1 cellular context compared by ENCODE assay signal in the genomic region with DNA sequence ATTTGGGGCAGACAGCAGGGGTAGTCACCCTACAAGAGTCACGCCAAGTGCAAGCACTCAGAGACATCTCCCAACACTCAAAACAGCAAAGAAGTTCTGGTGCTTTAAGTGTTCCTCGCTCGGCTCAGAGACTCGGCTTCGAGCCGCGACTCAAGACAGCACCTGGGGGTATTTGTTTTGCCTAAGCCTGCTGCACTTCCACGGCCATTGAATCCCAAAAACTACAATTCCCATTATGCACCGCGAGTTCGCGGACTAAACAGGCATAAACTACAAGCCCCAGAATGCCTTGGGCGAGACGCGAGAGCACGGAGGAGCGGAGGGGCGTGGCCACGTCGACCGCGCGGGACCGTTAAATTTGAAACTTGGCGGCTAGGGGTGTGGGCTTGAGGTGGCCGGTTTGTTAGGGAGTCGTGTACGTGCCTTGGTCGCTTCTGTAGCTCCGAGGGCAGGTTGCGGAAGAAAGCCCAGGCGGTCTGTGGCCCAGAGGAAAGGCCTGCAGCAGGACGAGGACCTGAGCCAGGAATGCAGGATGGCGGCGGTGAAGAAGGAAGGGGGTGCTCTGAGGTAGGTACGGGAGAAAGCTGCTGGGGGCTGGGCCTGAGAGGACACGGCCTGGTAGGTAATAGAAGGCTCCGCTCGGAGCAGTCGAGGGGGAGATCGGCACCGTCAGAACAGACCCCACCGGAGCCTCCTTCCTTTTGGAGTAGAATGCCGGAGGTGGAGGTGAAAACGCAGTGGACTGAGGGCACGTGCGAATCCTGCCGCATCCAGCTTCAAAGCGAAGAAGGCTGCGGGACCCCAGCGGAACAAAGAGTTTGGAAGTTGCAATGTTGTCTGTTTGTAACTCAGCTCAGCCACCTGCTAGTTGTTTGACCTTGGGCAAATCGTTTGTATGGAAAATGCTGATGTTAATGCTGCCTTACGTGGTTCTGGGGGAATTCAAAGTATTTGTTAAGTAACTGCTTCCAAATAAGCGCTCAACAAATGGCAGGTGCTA.
TF ChIP-seq lines count a peak whose summit lies in the region.

Gene BUB1B (plus strand): TSS at position 381 of the 1,000 bp plus-strand sequence. CDS start 152 bp downstream, at position 533.

TF ChIP-seq in HepG2, 621 proteins besides CTCF, POLR2A, EP300 and RAD21 (continued from another document and continues in another):
- TF ChIP-seq, protein P1, sequence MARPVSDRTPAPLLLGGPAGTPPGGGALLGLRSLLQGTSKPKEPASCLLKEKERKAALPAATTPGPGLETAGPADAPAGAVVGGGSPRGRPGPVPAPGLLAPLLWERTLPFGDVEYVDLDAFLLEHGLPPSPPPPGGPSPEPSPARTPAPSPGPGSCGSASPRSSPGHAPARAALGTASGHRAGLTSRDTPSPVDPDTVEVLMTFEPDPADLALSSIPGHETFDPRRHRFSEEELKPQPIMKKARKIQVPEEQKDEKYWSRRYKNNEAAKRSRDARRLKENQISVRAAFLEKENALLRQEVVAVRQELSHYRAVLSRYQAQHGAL (CRISPR knock-in tag; IDR thresholded peaks at IDR 0.05; ENCODE audit: not compliant biosample characterization): no peak
- TF ChIP-seq ZNF83 (CRISPR knock-in tag; IDR thresholded peaks at IDR 0.05; ENCODE audit: borderline replicate concordance) (0 out of 2 replicates have a peak, but pooled peaks have one; percentile 46), ATF2 (CRISPR knock-in tag; IDR thresholded peaks at IDR 0.05) (peak; percentile 83), ZNF562 (CRISPR knock-in tag; IDR thresholded peaks at IDR 0.05; ENCODE audit: borderline replicate concordance) (no peak), KDM5B (CRISPR knock-in tag; IDR thresholded peaks at IDR 0.05; ENCODE audit: borderline replicate concordance) (peak; percentile 75; the same call in 1 of the 2 replicates), ARNT2 (CRISPR knock-in tag; IDR thresholded peaks at IDR 0.05; ENCODE audit: low read depth) (peak; percentile 99), ZNF24 (IDR thresholded peaks at IDR 0.05) (no peak), TSC22D2 (CRISPR knock-in tag; IDR thresholded peaks at IDR 0.05; ENCODE audit: borderline replicate concordance) (no peak), PPARG (CRISPR knock-in tag; conservative IDR thresholded peaks at IDR 0.05) (no peak), ZFP37 (CRISPR knock-in tag; IDR thresholded peaks at IDR 0.05; ENCODE audit: borderline replicate concordance) (0 out of 2 replicates have a peak, but pooled peaks have one; percentile 13), HMG20B (CRISPR knock-in tag; conservative IDR thresholded peaks at IDR 0.05) (no peak), YEATS2 (CRISPR knock-in tag; IDR thresholded peaks at IDR 0.05; ENCODE audit: borderline replicate concordance) (peak; percentile 73; the same call in 1 of the 2 replicates), ISL2 (CRISPR knock-in tag; IDR thresholded peaks at IDR 0.05) (no peak), KMT2B (CRISPR knock-in tag; IDR thresholded peaks at IDR 0.05) (peak; percentile 92), SP1 (IDR thresholded peaks at IDR 0.05) (no peak), SP1 (CRISPR knock-in tag; IDR thresholded peaks at IDR 0.05) (peak; percentile 99), ZNF878 (CRISPR knock-in tag; IDR thresholded peaks at IDR 0.05) (peak; percentile 94), EZH2 (conservative IDR thresholded peaks at IDR 0.05; ENCODE audit: low read depth, low read length) (no peak), HCFC1 (IDR thresholded peaks at IDR 0.05; ENCODE audit: low read depth, low read length) (peak; percentile 99), MED8 (CRISPR knock-in tag; IDR thresholded peaks at IDR 0.05; ENCODE audit: insufficient replicate concordance) (no peak), ZBTB37 (CRISPR knock-in tag; IDR thresholded peaks at IDR 0.05) (no peak), ZGPAT (CRISPR knock-in tag; IDR thresholded peaks at IDR 0.05) (peak; percentile 83), ZFAT (CRISPR knock-in tag; conservative IDR thresholded peaks at IDR 0.05) (no peak), ZNF780A (CRISPR knock-in tag; IDR thresholded peaks at IDR 0.05) (peak; percentile 77; the same call in 1 of the 2 replicates), GFI1 (CRISPR knock-in tag; IDR thresholded peaks at IDR 0.05; ENCODE audit: borderline replicate concordance) (0 out of 2 replicates have a peak, but pooled peaks have one; percentile 43), ZNF644 (CRISPR knock-in tag; IDR thresholded peaks at IDR 0.05; ENCODE audit: low read depth) (no peak), ZNF607 (CRISPR knock-in tag; IDR thresholded peaks at IDR 0.05; ENCODE audit: borderline replicate concordance) (peak; percentile 82; the same call in 1 of the 2 replicates), ZNF274 (CRISPR knock-in tag; IDR thresholded peaks at IDR 0.05) (peak; percentile 87), MATR3 (CRISPR knock-in tag; IDR thresholded peaks at IDR 0.05) (no peak), ZXDC (CRISPR knock-in tag; IDR thresholded peaks at IDR 0.05) (0 out of 2 replicates have a peak, but pooled peaks have one; percentile 38), ZUFSP (CRISPR knock-in tag; IDR thresholded peaks at IDR 0.05; ENCODE audit: borderline replicate concordance) (no peak), CSRNP2 (CRISPR knock-in tag; conservative IDR thresholded peaks at IDR 0.05; ENCODE audit: low read depth) (no peak), ZNF841 (CRISPR knock-in tag; IDR thresholded peaks at IDR 0.05; ENCODE audit: borderline replicate concordance) (peak; percentile 40; the same call in 1 of the 2 replicates)
- TF ChIP-seq, protein P2, sequence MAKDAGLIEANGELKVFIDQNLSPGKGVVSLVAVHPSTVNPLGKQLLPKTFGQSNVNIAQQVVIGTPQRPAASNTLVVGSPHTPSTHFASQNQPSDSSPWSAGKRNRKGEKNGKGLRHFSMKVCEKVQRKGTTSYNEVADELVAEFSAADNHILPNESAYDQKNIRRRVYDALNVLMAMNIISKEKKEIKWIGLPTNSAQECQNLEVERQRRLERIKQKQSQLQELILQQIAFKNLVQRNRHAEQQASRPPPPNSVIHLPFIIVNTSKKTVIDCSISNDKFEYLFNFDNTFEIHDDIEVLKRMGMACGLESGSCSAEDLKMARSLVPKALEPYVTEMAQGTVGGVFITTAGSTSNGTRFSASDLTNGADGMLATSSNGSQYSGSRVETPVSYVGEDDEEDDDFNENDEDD (CRISPR knock-in tag; IDR thresholded peaks at IDR 0.05; ENCODE audit: borderline replicate concordance): peak; percentile 100
- TF ChIP-seq, protein P3, sequence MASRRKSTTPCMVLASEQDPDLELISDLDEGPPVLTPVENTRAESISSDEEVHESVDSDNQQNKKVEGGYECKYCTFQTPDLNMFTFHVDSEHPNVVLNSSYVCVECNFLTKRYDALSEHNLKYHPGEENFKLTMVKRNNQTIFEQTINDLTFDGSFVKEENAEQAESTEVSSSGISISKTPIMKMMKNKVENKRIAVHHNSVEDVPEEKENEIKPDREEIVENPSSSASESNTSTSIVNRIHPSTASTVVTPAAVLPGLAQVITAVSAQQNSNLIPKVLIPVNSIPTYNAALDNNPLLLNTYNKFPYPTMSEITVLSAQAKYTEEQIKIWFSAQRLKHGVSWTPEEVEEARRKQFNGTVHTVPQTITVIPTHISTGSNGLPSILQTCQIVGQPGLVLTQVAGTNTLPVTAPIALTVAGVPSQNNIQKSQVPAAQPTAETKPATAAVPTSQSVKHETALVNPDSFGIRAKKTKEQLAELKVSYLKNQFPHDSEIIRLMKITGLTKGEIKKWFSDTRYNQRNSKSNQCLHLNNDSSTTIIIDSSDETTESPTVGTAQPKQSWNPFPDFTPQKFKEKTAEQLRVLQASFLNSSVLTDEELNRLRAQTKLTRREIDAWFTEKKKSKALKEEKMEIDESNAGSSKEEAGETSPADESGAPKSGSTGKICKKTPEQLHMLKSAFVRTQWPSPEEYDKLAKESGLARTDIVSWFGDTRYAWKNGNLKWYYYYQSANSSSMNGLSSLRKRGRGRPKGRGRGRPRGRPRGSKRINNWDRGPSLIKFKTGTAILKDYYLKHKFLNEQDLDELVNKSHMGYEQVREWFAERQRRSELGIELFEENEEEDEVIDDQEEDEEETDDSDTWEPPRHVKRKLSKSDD (CRISPR knock-in tag; IDR thresholded peaks at IDR 0.05; ENCODE audit: low read depth): peak; percentile 82; the same call in 1 of the 2 replicates
- TF ChIP-seq, protein P4, sequence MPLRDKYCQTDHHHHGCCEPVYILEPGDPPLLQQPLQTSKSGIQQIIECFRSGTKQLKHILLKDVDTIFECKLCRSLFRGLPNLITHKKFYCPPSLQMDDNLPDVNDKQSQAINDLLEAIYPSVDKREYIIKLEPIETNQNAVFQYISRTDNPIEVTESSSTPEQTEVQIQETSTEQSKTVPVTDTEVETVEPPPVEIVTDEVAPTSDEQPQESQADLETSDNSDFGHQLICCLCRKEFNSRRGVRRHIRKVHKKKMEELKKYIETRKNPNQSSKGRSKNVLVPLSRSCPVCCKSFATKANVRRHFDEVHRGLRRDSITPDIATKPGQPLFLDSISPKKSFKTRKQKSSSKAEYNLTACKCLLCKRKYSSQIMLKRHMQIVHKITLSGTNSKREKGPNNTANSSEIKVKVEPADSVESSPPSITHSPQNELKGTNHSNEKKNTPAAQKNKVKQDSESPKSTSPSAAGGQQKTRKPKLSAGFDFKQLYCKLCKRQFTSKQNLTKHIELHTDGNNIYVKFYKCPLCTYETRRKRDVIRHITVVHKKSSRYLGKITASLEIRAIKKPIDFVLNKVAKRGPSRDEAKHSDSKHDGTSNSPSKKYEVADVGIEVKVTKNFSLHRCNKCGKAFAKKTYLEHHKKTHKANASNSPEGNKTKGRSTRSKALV (CRISPR knock-in tag; IDR thresholded peaks at IDR 0.05): no peak
